13 cellular contexts compared by ENCODE assay signal in the genomic region with DNA sequence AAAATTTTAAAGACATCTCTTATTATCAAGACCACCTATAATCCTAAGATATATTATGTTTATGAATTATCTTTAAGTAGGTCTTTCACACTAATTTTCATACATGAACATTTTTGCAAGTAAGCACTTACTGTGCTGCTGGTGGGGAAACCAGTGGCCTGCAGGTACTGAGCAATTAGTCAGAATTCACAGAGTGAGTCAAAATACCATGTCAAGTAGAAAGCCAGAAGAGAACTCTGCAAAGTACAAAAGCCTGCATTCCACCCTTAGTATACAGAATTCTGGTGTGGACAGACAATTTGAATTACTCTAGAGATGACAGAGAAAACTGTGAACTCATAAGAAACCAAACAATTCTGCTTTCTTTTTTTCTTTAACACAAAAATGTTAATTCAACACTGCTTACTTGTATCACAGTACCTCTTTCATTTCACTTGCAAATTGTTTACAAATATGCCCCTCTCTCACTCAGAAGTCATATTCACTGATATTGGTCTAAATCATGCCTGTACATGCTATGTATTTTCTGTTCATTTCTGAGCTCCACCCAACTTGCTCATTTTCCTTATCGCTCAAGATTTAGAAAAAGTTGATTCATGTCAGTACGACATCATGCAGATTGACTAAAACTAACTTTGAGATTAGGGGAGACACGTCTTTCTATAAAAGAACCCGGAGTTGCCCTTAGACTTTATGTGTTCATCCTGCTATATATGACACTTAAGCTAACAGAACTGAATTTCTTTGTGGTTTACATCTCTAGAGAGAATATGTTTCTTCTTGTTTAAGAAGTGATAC.
DNase-seq lines count a peak whose midpoint lies in the region; ATAC-seq and TF ChIP-seq lines count a peak whose summit lies in the region.
"Had no signal": no experiment of that assay in that cellular context is flagged by ENCODE, and none has a peak within 500 bp of the region (broad histone marks: within the 10 kb centered on the region; RNA-seq: fewer than 3 reads in every experiment).

No MANE protein-coding gene starts in this region.

- H3K4me3 ChIP-seq in GM23248: no peak overlapping the region
- no peak overlapping the region for H3K4me3 ChIP-seq in Karpas-422 (ENCODE audit: low read length)

- H3K4me3 Mint-ChIP-seq in natural killer cell: peak overlapping the region; percentile 56
- H3K4me3 Mint-ChIP-seq: IgD-negative memory B cell had no signal

- no peak overlapping the region for H3K9ac ChIP-seq in GM23248
- no peak overlapping the region for H3K9ac ChIP-seq in Karpas-422 (ENCODE audit: low read length)

- DNase-seq in activated CD4-positive, CD25-positive, alpha-beta regulatory T cell treated with anti-CD3 and anti-CD28 coated beads, Interleukin-2, amount 50 U/mL, for 72 hours: no peak
- DNase-seq in GM23248: peak; percentile 53
- peak; percentile 3 for DNase-seq in NCI-H226
- DNase-seq in natural killer cell: no peak
- DNase-seq in Karpas-422: no peak
- DNase-seq in D341Med (ENCODE audit: low spot score): no peak
- DNase-seq: central memory CD4-positive, alpha-beta T cell; glutamatergic neuron; mesendoderm had no signal

- no peaks in the 10 kb centered on the region for H3K27me3 Mint-ChIP-seq in natural killer cell (ENCODE audit: low read depth in 2 of 2)

- H4K20me1 ChIP-seq in GM23248 (ENCODE audit: insufficient read depth) (no peaks in the 10 kb centered on the region), Karpas-422 (ENCODE audit: insufficient read depth, low read depth, low read length) (no peaks in the 10 kb centered on the region)

- H3K27ac Mint-ChIP-seq in natural killer cell: peak overlapping the region; percentile 87 to 94

- H3K36me3 Mint-ChIP-seq in natural killer cell: peaks cover 14% of the 10 kb centered on the region
- H3K36me3 Mint-ChIP-seq: IgD-negative memory B cell had no signal

- intact Hi-C loops in natural killer cell (cut with micrococcal nuclease): loop anchor here (1.0 to 5.0 kb wide), 2 partner anchors 11 to 34 kb away; no protein-coding TSS in a partner anchor

- H3K9me3 ChIP-seq in GM23248 (ENCODE audit: low read depth): no peaks in the 10 kb centered on the region
- no peaks in the 10 kb centered on the region for H3K9me3 ChIP-seq in Karpas-422 (ENCODE audit: low read length)

- no peak for TF ChIP-seq CTCF in natural killer cell (IDR thresholded peaks at IDR 0.05)

- H3K9me2 ChIP-seq in GM23248 (ENCODE audit: insufficient read depth) (no peaks in the 10 kb centered on the region), Karpas-422 (replicated peaks; ENCODE audit: insufficient read depth, low read length) (no peaks in the 10 kb centered on the region)

- ATAC-seq in activated CD4-positive, CD25-positive, alpha-beta regulatory T cell treated with anti-CD3 and anti-CD28 coated beads, Interleukin-2, amount 50 U/mL, for 24 hours: peak; percentile 91 to 95
- ATAC-seq in natural killer cell (peak; percentile 68 to 71 (median 70)), GM21367 (IDR thresholded peaks at IDR 0.05; ENCODE audit: unreplicated experiment) (no peak)

- in situ Hi-C loops in GM23248 (cut with MboI): no loop called here

- peaks cover 37 to 43% of the 10 kb centered on the region in 2 donors for H3K4me1 Mint-ChIP-seq in natural killer cell

- WGBS in GM23248 (ENCODE audit: low coverage in 1 of 2, low lambda C conversion rate in 2 of 2, missing lambda C conversion rate in 2 of 2), 2 experiments: 92 to 94% methylated on average over 4 of the region's 4 CpGs

- H3K27me3 ChIP-seq in GM23248 (replicated peaks; ENCODE audit: insufficient read depth) (no peaks in the 10 kb centered on the region), Karpas-422 (ENCODE audit: low read length) (no peaks in the 10 kb centered on the region)

- peak overlapping the region; percentile 17 for H3K4me2 ChIP-seq in GM23248 (ENCODE audit: unreplicated experiment)
- no peak overlapping the region for H3K4me2 ChIP-seq in Karpas-422 (ENCODE audit: low read depth, low read length, poor library complexity, severe bottlenecking)

- H3F3A ChIP-seq in GM23248 (ENCODE audit: insufficient read depth): peaks cover 22% of the 10 kb centered on the region

- H3K27ac ChIP-seq in GM23248: no peak overlapping the region
- no peak overlapping the region for H3K27ac ChIP-seq in Karpas-422 (ENCODE audit: low read length)
- H3K27ac ChIP-seq: 22Rv1 had no signal

- H3K36me3 ChIP-seq in GM23248 (ENCODE audit: low read depth) (no peaks in the 10 kb centered on the region), Karpas-422 (ENCODE audit: insufficient read depth, low read length) (no peaks in the 10 kb centered on the region)

- no peaks in the 10 kb centered on the region for H3K9me3 Mint-ChIP-seq in natural killer cell
- H3K9me3 Mint-ChIP-seq: IgD-negative memory B cell had no signal

- H2AFZ ChIP-seq in GM23248: no peak overlapping the region
- H2AFZ ChIP-seq in Karpas-422 (ENCODE audit: low read length): no peak overlapping the region

- H3K79me2 ChIP-seq in GM23248 (ENCODE audit: insufficient read depth) (no peaks in the 10 kb centered on the region), Karpas-422 (ENCODE audit: low read length) (no peaks in the 10 kb centered on the region)

- H3K4me1 ChIP-seq in GM23248 (ENCODE audit: insufficient read depth): peaks cover 43% of the 10 kb centered on the region
- H3K4me1 ChIP-seq in Karpas-422 (ENCODE audit: low read length): no peaks in the 10 kb centered on the region

Comparison
In these comparisons a context has a peak if more than half of its experiments do, and no peak if none do; other contexts are left out.
1. DNase-seq: peak in GM23248 (single experiment) and NCI-H226 (single experiment); none in activated CD4-positive, CD25-positive, alpha-beta regulatory T cell treated with anti-CD3 and anti-CD28 coated beads, Interleukin-2, amount 50 U/mL, for 72 hours (single experiment), natural killer cell (single experiment), Karpas-422 (single experiment) and D341Med (single experiment).